Comparison of ENCODE assay signal across 1 cellular context in the genomic region with DNA sequence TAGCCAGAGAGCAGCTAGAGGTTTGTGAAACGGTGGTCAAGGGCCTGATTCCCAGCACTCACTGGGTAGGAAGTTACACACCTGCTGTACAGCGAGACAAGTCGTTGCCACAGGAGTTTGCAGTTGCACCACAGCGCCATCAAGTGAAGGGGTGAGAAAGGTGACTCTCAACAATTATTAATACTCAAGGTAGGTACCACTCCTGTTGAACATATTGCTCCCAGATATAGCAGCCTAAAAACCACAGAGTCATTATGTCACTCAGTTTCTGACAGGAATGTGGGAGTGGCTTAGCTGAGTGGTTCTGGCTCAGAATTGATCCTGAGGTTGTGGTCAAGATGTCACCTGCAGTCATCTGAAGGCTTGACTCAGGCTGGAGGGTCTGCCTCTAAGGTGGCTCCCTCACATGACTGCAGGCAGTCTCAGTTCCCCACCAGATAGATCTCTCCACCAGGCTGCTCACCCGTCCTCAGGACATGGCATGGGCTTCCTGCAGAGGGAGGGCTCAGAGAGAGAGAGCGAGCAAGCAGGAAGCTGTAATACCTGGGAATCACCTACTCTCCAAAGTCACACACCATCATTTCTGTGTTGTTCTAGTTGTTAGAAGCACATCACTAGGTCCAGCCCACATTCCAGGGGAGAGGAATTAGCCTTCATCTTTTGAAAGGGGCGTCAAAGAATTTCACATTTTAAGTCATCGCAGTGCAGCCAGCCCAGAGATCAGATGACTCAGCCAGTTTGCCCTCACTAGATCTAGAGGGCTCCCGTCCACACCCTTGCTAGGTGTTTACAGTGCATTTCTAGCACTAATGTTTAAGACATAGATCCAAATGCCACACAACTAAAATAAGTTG.
TF ChIP-seq lines count a peak whose summit lies in the region.

No MANE protein-coding gene starts in this region.

TF ChIP-seq in K562, 482 proteins besides CTCF, POLR2A, EP300 and RAD21 (continued from another document and continues in another):
- TF ChIP-seq, protein P1, sequence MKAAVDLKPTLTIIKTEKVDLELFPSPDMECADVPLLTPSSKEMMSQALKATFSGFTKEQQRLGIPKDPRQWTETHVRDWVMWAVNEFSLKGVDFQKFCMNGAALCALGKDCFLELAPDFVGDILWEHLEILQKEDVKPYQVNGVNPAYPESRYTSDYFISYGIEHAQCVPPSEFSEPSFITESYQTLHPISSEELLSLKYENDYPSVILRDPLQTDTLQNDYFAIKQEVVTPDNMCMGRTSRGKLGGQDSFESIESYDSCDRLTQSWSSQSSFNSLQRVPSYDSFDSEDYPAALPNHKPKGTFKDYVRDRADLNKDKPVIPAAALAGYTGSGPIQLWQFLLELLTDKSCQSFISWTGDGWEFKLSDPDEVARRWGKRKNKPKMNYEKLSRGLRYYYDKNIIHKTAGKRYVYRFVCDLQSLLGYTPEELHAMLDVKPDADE (conservative IDR thresholded peaks at IDR 0.05; ENCODE audit: control insufficient read depth, low read depth, low read length), result no peak
- peak; percentile 96 for TF ChIP-seq ZNF316 (IDR thresholded peaks at IDR 0.05)
- TF ChIP-seq, protein P2, sequence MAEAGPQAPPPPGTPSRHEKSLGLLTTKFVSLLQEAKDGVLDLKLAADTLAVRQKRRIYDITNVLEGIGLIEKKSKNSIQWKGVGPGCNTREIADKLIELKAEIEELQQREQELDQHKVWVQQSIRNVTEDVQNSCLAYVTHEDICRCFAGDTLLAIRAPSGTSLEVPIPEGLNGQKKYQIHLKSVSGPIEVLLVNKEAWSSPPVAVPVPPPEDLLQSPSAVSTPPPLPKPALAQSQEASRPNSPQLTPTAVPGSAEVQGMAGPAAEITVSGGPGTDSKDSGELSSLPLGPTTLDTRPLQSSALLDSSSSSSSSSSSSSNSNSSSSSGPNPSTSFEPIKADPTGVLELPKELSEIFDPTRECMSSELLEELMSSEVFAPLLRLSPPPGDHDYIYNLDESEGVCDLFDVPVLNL (CRISPR knock-in tag; IDR thresholded peaks at IDR 0.05; ENCODE audit: low read depth), result no peak
- peak; percentile 43 for TF ChIP-seq CXXC5 (CRISPR knock-in tag; IDR thresholded peaks at IDR 0.05)
- no peak for TF ChIP-seq ZNF124 (CRISPR knock-in tag; IDR thresholded peaks at IDR 0.05)
- TF ChIP-seq, protein P3, sequence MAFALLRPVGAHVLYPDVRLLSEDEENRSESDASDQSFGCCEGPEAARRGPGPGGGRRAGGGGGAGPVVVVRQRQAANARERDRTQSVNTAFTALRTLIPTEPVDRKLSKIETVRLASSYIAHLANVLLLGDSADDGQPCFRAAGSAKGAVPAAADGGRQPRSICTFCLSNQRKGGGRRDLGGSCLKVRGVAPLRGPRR (CRISPR knock-in tag; IDR thresholded peaks at IDR 0.05), result peak; percentile 78; the same call in 1 of the 2 replicates
- no peak for TF ChIP-seq ZBED1 (IDR thresholded peaks at IDR 0.05)
- no peak for TF ChIP-seq RBM17 (IDR thresholded peaks at IDR 0.05; ENCODE audit: borderline replicate concordance, low read depth, low read length)
- TF ChIP-seq, protein P4, sequence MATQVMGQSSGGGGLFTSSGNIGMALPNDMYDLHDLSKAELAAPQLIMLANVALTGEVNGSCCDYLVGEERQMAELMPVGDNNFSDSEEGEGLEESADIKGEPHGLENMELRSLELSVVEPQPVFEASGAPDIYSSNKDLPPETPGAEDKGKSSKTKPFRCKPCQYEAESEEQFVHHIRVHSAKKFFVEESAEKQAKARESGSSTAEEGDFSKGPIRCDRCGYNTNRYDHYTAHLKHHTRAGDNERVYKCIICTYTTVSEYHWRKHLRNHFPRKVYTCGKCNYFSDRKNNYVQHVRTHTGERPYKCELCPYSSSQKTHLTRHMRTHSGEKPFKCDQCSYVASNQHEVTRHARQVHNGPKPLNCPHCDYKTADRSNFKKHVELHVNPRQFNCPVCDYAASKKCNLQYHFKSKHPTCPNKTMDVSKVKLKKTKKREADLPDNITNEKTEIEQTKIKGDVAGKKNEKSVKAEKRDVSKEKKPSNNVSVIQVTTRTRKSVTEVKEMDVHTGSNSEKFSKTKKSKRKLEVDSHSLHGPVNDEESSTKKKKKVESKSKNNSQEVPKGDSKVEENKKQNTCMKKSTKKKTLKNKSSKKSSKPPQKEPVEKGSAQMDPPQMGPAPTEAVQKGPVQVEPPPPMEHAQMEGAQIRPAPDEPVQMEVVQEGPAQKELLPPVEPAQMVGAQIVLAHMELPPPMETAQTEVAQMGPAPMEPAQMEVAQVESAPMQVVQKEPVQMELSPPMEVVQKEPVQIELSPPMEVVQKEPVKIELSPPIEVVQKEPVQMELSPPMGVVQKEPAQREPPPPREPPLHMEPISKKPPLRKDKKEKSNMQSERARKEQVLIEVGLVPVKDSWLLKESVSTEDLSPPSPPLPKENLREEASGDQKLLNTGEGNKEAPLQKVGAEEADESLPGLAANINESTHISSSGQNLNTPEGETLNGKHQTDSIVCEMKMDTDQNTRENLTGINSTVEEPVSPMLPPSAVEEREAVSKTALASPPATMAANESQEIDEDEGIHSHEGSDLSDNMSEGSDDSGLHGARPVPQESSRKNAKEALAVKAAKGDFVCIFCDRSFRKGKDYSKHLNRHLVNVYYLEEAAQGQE (CRISPR knock-in tag; IDR thresholded peaks at IDR 0.05; ENCODE audit: low read depth), result no peak
- TF ChIP-seq, protein P5, sequence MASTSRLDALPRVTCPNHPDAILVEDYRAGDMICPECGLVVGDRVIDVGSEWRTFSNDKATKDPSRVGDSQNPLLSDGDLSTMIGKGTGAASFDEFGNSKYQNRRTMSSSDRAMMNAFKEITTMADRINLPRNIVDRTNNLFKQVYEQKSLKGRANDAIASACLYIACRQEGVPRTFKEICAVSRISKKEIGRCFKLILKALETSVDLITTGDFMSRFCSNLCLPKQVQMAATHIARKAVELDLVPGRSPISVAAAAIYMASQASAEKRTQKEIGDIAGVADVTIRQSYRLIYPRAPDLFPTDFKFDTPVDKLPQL (IDR thresholded peaks at IDR 0.05; ENCODE audit: extremely low read depth, insufficient read length), result no peak
- TF ChIP-seq ZNF217 (CRISPR knock-in tag; IDR thresholded peaks at IDR 0.05), result no peak
- no peak for TF ChIP-seq SIX5 (IDR thresholded peaks at IDR 0.05; ENCODE audit: borderline replicate concordance in 1 of 2, insufficient read depth in 1 of 2, low read depth in 1 of 2, low read length in 2 of 2)
- no peak for TF ChIP-seq ZNF253 (CRISPR knock-in tag; conservative IDR thresholded peaks at IDR 0.05)
- TF ChIP-seq, protein P6, sequence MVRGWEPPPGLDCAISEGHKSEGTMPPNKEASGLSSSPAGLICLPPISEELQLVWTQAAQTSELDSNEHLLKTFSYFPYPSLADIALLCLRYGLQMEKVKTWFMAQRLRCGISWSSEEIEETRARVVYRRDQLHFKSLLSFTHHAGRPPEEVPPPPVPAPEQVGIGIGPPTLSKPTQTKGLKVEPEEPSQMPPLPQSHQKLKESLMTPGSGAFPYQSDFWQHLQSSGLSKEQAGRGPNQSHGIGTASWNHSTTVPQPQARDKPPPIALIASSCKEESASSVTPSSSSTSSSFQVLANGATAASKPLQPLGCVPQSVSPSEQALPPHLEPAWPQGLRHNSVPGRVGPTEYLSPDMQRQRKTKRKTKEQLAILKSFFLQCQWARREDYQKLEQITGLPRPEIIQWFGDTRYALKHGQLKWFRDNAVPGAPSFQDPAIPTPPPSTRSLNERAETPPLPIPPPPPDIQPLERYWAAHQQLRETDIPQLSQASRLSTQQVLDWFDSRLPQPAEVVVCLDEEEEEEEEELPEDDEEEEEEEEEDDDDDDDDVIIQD (CRISPR knock-in tag; IDR thresholded peaks at IDR 0.05), result no peak
- no peak for TF ChIP-seq ATF1 (CRISPR knock-in tag; IDR thresholded peaks at IDR 0.05)
- no peak; the same call in none of the 2 replicates for TF ChIP-seq ATF1 (tag; IDR thresholded peaks at IDR 0.05)
- TF ChIP-seq, protein P7, sequence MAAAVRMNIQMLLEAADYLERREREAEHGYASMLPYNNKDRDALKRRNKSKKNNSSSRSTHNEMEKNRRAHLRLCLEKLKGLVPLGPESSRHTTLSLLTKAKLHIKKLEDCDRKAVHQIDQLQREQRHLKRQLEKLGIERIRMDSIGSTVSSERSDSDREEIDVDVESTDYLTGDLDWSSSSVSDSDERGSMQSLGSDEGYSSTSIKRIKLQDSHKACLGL (CRISPR knock-in tag; IDR thresholded peaks at IDR 0.05; ENCODE audit: borderline replicate concordance, poor library complexity, severe bottlenecking), result no peak
- TF ChIP-seq NR2C2 (CRISPR knock-in tag; IDR thresholded peaks at IDR 0.05), result no peak
- no peak for TF ChIP-seq NR2C2 (tag; IDR thresholded peaks at IDR 0.05)
- TF ChIP-seq BACH1 (tag; IDR thresholded peaks at IDR 0.05), result peak; percentile 34; the same call in 1 of the 2 replicates
- TF ChIP-seq, protein P8, sequence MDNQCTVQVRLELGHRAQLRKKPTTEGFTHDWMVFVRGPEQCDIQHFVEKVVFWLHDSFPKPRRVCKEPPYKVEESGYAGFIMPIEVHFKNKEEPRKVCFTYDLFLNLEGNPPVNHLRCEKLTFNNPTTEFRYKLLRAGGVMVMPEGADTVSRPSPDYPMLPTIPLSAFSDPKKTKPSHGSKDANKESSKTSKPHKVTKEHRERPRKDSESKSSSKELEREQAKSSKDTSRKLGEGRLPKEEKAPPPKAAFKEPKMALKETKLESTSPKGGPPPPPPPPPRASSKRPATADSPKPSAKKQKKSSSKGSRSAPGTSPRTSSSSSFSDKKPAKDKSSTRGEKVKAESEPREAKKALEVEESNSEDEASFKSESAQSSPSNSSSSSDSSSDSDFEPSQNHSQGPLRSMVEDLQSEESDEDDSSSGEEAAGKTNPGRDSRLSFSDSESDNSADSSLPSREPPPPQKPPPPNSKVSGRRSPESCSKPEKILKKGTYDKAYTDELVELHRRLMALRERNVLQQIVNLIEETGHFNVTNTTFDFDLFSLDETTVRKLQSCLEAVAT (IDR thresholded peaks at IDR 0.05), result peak in 1 of 2 experiments; percentile 88; a peak in 2 of 4 replicates
- TF ChIP-seq, protein P9, sequence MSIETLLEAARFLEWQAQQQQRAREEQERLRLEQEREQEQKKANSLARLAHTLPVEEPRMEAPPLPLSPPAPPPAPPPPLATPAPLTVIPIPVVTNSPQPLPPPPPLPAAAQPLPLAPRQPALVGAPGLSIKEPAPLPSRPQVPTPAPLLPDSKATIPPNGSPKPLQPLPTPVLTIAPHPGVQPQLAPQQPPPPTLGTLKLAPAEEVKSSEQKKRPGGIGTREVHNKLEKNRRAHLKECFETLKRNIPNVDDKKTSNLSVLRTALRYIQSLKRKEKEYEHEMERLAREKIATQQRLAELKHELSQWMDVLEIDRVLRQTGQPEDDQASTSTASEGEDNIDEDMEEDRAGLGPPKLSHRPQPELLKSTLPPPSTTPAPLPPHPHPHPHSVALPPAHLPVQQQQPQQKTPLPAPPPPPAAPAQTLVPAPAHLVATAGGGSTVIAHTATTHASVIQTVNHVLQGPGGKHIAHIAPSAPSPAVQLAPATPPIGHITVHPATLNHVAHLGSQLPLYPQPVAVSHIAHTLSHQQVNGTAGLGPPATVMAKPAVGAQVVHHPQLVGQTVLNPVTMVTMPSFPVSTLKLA (conservative IDR thresholded peaks at IDR 0.05), result peak in 1 of 2 experiments; percentile 14; a peak in 1 of 4 replicates
- no peak for TF ChIP-seq ERF (CRISPR knock-in tag; IDR thresholded peaks at IDR 0.05)
- no peak for TF ChIP-seq SREBF2 (CRISPR knock-in tag; IDR thresholded peaks at IDR 0.05)
- TF ChIP-seq, protein P10, sequence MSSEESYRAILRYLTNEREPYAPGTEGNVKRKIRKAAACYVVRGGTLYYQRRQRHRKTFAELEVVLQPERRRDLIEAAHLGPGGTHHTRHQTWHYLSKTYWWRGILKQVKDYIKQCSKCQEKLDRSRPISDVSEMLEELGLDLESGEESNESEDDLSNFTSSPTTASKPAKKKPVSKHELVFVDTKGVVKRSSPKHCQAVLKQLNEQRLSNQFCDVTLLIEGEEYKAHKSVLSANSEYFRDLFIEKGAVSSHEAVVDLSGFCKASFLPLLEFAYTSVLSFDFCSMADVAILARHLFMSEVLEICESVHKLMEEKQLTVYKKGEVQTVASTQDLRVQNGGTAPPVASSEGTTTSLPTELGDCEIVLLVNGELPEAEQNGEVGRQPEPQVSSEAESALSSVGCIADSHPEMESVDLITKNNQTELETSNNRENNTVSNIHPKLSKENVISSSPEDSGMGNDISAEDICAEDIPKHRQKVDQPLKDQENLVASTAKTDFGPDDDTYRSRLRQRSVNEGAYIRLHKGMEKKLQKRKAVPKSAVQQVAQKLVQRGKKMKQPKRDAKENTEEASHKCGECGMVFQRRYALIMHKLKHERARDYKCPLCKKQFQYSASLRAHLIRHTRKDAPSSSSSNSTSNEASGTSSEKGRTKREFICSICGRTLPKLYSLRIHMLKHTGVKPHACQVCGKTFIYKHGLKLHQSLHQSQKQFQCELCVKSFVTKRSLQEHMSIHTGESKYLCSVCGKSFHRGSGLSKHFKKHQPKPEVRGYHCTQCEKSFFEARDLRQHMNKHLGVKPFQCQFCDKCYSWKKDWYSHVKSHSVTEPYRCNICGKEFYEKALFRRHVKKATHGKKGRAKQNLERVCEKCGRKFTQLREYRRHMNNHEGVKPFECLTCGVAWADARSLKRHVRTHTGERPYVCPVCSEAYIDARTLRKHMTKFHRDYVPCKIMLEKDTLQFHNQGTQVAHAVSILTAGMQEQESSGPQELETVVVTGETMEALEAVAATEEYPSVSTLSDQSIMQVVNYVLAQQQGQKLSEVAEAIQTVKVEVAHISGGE (CRISPR knock-in tag; IDR thresholded peaks at IDR 0.05), result peak in 1 of 3 experiments; percentile 42; a peak in 2 of 6 replicates
- TF ChIP-seq MTA1 (IDR thresholded peaks at IDR 0.05; ENCODE audit: borderline replicate concordance), result no peak; the same call in 1 of the 2 replicates
- TF ChIP-seq SMARCE1 (IDR thresholded peaks at IDR 0.05), result peak; percentile 64; the same call in 1 of the 2 replicates
- peak; percentile 46; the same call in 1 of the 2 replicates for TF ChIP-seq KLF16 (IDR thresholded peaks at IDR 0.05)
- TF ChIP-seq RBM22 (IDR thresholded peaks at IDR 0.05; ENCODE audit: low read depth, low read length, poor library complexity, severe bottlenecking), result no peak
- TF ChIP-seq ZNF143 (CRISPR knock-in tag; IDR thresholded peaks at IDR 0.05), result no peak
- no peak for TF ChIP-seq TCF7L2 (IDR thresholded peaks at IDR 0.05; ENCODE audit: low read depth, low read length)
- TF ChIP-seq TRIM28 (IDR thresholded peaks at IDR 0.05), result no peak
- no peak for TF ChIP-seq SIRT6 (IDR thresholded peaks at IDR 0.05; ENCODE audit: low read depth, low read length)
- no peak for TF ChIP-seq LEF1 (IDR thresholded peaks at IDR 0.05)
- TF ChIP-seq NEUROD1 (IDR thresholded peaks at IDR 0.05; ENCODE audit: borderline replicate concordance, low read depth, low read length, partially characterized antibody), result peak; percentile 47
- no peak for TF ChIP-seq YY1 (IDR thresholded peaks at IDR 0.05; ENCODE audit: borderline replicate concordance in 1 of 3, control insufficient read depth in 1 of 3, extremely low read depth in 1 of 3, insufficient read depth in 3 of 3, insufficient read length in 1 of 3, insufficient replicate concordance in 2 of 3, low read depth in 1 of 3, low read length in 2 of 3)
- no peak for TF ChIP-seq ZNF830 (CRISPR knock-in tag; IDR thresholded peaks at IDR 0.05)
- TF ChIP-seq HNRNPL (IDR thresholded peaks at IDR 0.05; ENCODE audit: low read depth, low read length), result no peak
- TF ChIP-seq NFYB (IDR thresholded peaks at IDR 0.05; ENCODE audit: extremely low read depth, insufficient read length), result no peak
- TF ChIP-seq RBM14 (IDR thresholded peaks at IDR 0.05; ENCODE audit: borderline replicate concordance, insufficient read depth, low read depth, low read length), result no peak
- TF ChIP-seq, protein P11, sequence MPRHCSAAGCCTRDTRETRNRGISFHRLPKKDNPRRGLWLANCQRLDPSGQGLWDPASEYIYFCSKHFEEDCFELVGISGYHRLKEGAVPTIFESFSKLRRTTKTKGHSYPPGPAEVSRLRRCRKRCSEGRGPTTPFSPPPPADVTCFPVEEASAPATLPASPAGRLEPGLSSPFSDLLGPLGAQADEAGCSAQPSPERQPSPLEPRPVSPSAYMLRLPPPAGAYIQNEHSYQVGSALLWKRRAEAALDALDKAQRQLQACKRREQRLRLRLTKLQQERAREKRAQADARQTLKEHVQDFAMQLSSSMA (CRISPR knock-in tag; IDR thresholded peaks at IDR 0.05), result no peak
